In genomic region chr2:57504787-57505186, GRCh38 we compare ENCODE assay signal across 11 cellular contexts.
"Had no signal": no experiment of that assay in that cellular context is flagged by ENCODE, and none has a peak within 500 bp of the region (broad histone marks: within the 10 kb centered on the region; RNA-seq: fewer than 3 reads in every experiment).

No MANE protein-coding gene starts in this region.

- ATAC-seq: GM23338, HCT116 had no signal

- H2AFZ ChIP-seq: GM23248, GM23338 had no signal

- H3K36me3 ChIP-seq: HAP-1 had no signal

- H3K4me2 ChIP-seq: GM23338 had no signal

- FAIRE-seq: H1, H54 had no signal

- H3K27ac ChIP-seq: GM23248 had no signal

- DNase-seq: GM23248, GOT3, H7, H9, HCEC 1CT, HFFc6 had no signal

- H3K9me3 ChIP-seq: HAP-1 had no signal

- H3K9ac ChIP-seq: GM23248 had no signal

- H3K4me3 ChIP-seq: GM23248, GM23338, HAP-1 had no signal
